9 cellular contexts compared by ENCODE assay signal in the genomic region with DNA sequence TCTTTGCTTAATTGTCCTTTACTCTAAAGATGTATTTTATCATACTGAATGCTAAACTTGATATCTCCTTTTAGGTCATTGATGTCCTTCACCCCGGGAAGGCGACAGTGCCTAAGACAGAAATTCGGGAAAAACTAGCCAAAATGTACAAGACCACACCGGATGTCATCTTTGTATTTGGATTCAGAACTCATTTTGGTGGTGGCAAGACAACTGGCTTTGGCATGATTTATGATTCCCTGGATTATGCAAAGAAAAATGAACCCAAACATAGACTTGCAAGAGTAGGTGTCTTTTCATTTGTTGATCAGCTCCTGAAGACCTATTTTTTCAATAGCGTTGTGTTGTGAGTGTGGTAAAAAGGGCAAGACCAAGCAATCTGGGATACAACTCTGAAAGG. TPM values are rescaled to one million over a fixed set of nuclear protein-coding genes. Genes with fewer than 3 reads are reported as not detected.
A peak's percentile ranks its signal among the peaks of the same experiment; 100 is the strongest.
DNase-seq lines count a peak whose midpoint lies in the region; ATAC-seq and TF ChIP-seq lines count a peak whose summit lies in the region.
"Had no signal": no experiment of that assay in that cellular context is flagged by ENCODE, and none has a peak within 500 bp of the region (broad histone marks: within the 10 kb centered on the region; RNA-seq: fewer than 3 reads in every experiment).

No MANE protein-coding gene starts in this region.

- H3K4me1 ChIP-seq in BLaER1, result peaks cover 55% of the 10 kb centered on the region
- peaks cover 55% of the 10 kb centered on the region for H3K4me1 ChIP-seq in HUES48 (ENCODE audit: control insufficient read depth, insufficient read depth, low read length)
- peaks cover 12 to 50% of the 10 kb centered on the region in 2 donors for H3K4me1 ChIP-seq in adrenal gland (replicated peaks in 1 of 2)
- peaks cover 14 to 17% of the 10 kb centered on the region in 2 donors for H3K4me1 ChIP-seq in mucosa of rectum (ENCODE audit: control insufficient read depth in 2 of 2, insufficient read depth in 2 of 2, low read length in 2 of 2)
- H3K4me1 ChIP-seq in right cardiac atrium (ENCODE audit: control insufficient read depth, insufficient read depth, low read length), result no peaks in the 10 kb centered on the region

- no peak overlapping the region for H3K27ac ChIP-seq in BLaER1
- peak overlapping the region; percentile 91 for H3K27ac ChIP-seq in HUES48 (ENCODE audit: low read depth, low read length)
- H3K27ac ChIP-seq in adrenal gland, result peak overlapping the region in 3 of 5 donors; percentile 35 to 75 (median 61)
- no peak overlapping the region for H3K27ac ChIP-seq in mucosa of rectum (ENCODE audit: low read depth in 2 of 2, low read length in 2 of 2)
- no peak overlapping the region for H3K27ac ChIP-seq in right cardiac atrium (ENCODE audit: low read length)

- WGBS in adrenal gland, 4 donors, result 49 to 67% (median 56%) methylated on average over 5 of the region's 5 CpGs
- WGBS in right cardiac atrium, result 85% methylated on average over 5 of the region's 5 CpGs

- intact Hi-C loops in adrenal gland (cut with DNase I), result no loop called here
- intact Hi-C loops in right cardiac atrium (cut with DNase I), result no loop called here

- TF ChIP-seq CTCF in adrenal gland (IDR thresholded peaks at IDR 0.05), result no peak

- H3K36me3 ChIP-seq in BLaER1 (peaks cover 58% of the 10 kb centered on the region), HUES48 (ENCODE audit: control insufficient read depth, insufficient read depth, low read length) (peaks cover 60% of the 10 kb centered on the region), adrenal gland (replicated peaks in 1 of 2) (peaks cover 0 to 53% of the 10 kb centered on the region in 2 donors), mucosa of rectum (ENCODE audit: control insufficient read depth in 2 of 2, insufficient read depth in 2 of 2, low read length in 2 of 2) (peaks cover 42 to 48% of the 10 kb centered on the region in 2 donors)

- peak overlapping the region; percentile 83 for H3K4me3 ChIP-seq in BLaER1
- peak overlapping the region; percentile 100 for H3K4me3 ChIP-seq in HUES48 (ENCODE audit: low read depth, low read length)
- peak overlapping the region in 1 of 4 donors; percentile 76 for H3K4me3 ChIP-seq in adrenal gland
- no peak overlapping the region for H3K4me3 ChIP-seq in mucosa of rectum (ENCODE audit: low read length in 2 of 2)
- no peak overlapping the region for H3K4me3 ChIP-seq in right cardiac atrium (ENCODE audit: low read length)

- no peak for TF ChIP-seq POLR2A in adrenal gland (IDR thresholded peaks at IDR 0.05)

- H3K9me3 ChIP-seq in BLaER1 (no peaks in the 10 kb centered on the region), HUES48 (ENCODE audit: control insufficient read depth, insufficient read depth, low read length) (no peaks in the 10 kb centered on the region), adrenal gland (replicated peaks in 1 of 3) (no peaks in the 10 kb centered on the region), mucosa of rectum (ENCODE audit: control insufficient read depth in 2 of 2, low read length in 2 of 2) (no peaks in the 10 kb centered on the region), right cardiac atrium (ENCODE audit: control insufficient read depth, low read length) (no peaks in the 10 kb centered on the region)

- H3K9ac ChIP-seq in BLaER1 (peak overlapping the region; percentile 94; the same call in 1 of the 2 replicates), HUES48 (ENCODE audit: low read depth, low read length) (peak overlapping the region; percentile 93; the same call in 1 of the 2 replicates), mucosa of rectum (ENCODE audit: low read depth in 1 of 2, low read length in 2 of 2) (peak overlapping the region; percentile 69 to 86)

- H4K20me1 ChIP-seq in BLaER1, result peaks cover 63% of the 10 kb centered on the region

- peak overlapping the region; percentile 94 for H3K4me2 ChIP-seq in BLaER1

- DNase-seq in adrenal gland (peak in 1 of 7 donors; percentile 9), NCI-H774 (lab: John Stamatoyannopoulos, UW) (no peak), activated gamma-delta T cell treated with Interleukin-2 at 50 U/mL for 16 hours (no peak), right cardiac atrium (no peak)
- DNase-seq: NCI-H2029 had no signal

- H3K27me3 ChIP-seq in BLaER1, result no peaks in the 10 kb centered on the region
- H3K27me3 ChIP-seq in HUES48 (ENCODE audit: control insufficient read depth, insufficient read depth, low read length), result no peaks in the 10 kb centered on the region
- no peaks in the 10 kb centered on the region for H3K27me3 ChIP-seq in adrenal gland
- no peaks in the 10 kb centered on the region for H3K27me3 ChIP-seq in mucosa of rectum (ENCODE audit: control insufficient read depth in 2 of 2, insufficient read depth in 2 of 2, low read length in 2 of 2)
- H3K27me3 ChIP-seq in right cardiac atrium (ENCODE audit: control insufficient read depth, insufficient read depth), result no peaks in the 10 kb centered on the region

- no peak for ATAC-seq in HG03159 (IDR thresholded peaks at IDR 0.05; ENCODE audit: unreplicated experiment)
- ATAC-seq in right cardiac atrium, result no peak

RNA-seq across cellular contexts. Expression of gene RPS24, which starts 1.8 kb away (rescaled TPM):
- 1,000 to 10,000 TPM; 1,129 to 2,121 (median 1,401) TPM for total RNA-seq in adrenal gland
- polyA plus RNA-seq in adrenal gland, result 1,000 to 10,000 TPM; 3,413 to 4,974 (median 3,878) TPM
- 1,000 to 10,000 TPM in 1 of 4 donors, 100 to 1,000 TPM in 3; 825 to 1,058 (median 969) TPM for total RNA-seq in right cardiac atrium
- polyA plus RNA-seq in right cardiac atrium, result 3,122 TPM

RNA-seq across cellular contexts. Expression of gene POLR3A, which starts 6.1 kb away (rescaled TPM):
- total RNA-seq in adrenal gland (10 to 100 TPM in 7 of 8 donors, 1 to 10 TPM in 1; 9.6 to 18.4 (median 15.5) TPM), right cardiac atrium (10 to 100 TPM in 1 of 4 donors, 1 to 10 TPM in 3; 8.2 to 10.2 (median 9.2) TPM)
- polyA plus RNA-seq in adrenal gland (10 to 100 TPM in 1 of 3 donors, 1 to 10 TPM in 2; 6.8 to 11.7 (median 7.0) TPM), right cardiac atrium (3.9 TPM)

Comparison
In these comparisons a context has a peak if more than half of its experiments do, and no peak if none do; other contexts are left out.
1. H3K27ac ChIP-seq: peak in HUES48 (single experiment) and adrenal gland (3 of 5); none in BLaER1 (single experiment), mucosa of rectum (0 of 2) and right cardiac atrium (single experiment).
2. H3K4me3 ChIP-seq: peak in BLaER1 (single experiment) and HUES48 (single experiment); none in mucosa of rectum (0 of 2) and right cardiac atrium (single experiment).
3. Peak in every context shown above with its lines, with median percentiles within 50 percentile points of each other: H3K9ac ChIP-seq.